In genomic region chr2:30217644-30218361, GRCh38 we compare ENCODE assay signal across 9 cellular contexts. TPM values are rescaled to one million over a fixed set of nuclear protein-coding genes. Genes with fewer than 3 reads are reported as not detected.
A peak's percentile ranks its signal among the peaks of the same experiment; 100 is the strongest.
DNase-seq lines count a peak whose midpoint lies in the region; ATAC-seq, FAIRE-seq and TF ChIP-seq lines count a peak whose summit lies in the region.
"Had no signal": no experiment of that assay in that cellular context is flagged by ENCODE, and none has a peak within 500 bp of the region (broad histone marks: within the 10 kb centered on the region; RNA-seq: fewer than 3 reads in every experiment).

No MANE protein-coding gene starts in this region.

- FAIRE-seq in urothelium cell line (lab: Jason Lieb, UNC) = no peak

- ATAC-seq in GM19463 (IDR thresholded peaks at IDR 0.05; ENCODE audit: unreplicated experiment) (peak; percentile 73), T-helper 17 cell (no peak)

- DNase-seq in NCI-H2107 (lab: John Stamatoyannopoulos, UW) (peak; percentile 74), dermis microvascular lymphatic vessel endothelial cell (ENCODE audit: low read depth in 2 of 2) (peak; percentile 50 to 55), progenitor cell of endocrine pancreas (ENCODE audit: low spot score, unreplicated experiment) (peak; percentile 56), esophagus squamous epithelium (lab: John Stamatoyannopoulos, UW) (no peak), NCI-H1694 treated with DMSO at 0.1 percent for 48 hours (lab: John Stamatoyannopoulos, UW) (no peak), urothelium cell line (ENCODE audit: low spot score) (no peak), T-helper 17 cell (no peak)

- no peaks in the 10 kb centered on the region for H3K9me3 ChIP-seq in esophagus squamous epithelium
- no peaks in the 10 kb centered on the region for H3K9me3 ChIP-seq in T-helper 17 cell (ENCODE audit: control insufficient read depth, low read length, poor library complexity, severe bottlenecking)
- H3K9me3 ChIP-seq: tibial nerve had no signal

- H3K27me3 Mint-ChIP-seq in progenitor cell of endocrine pancreas (peaks cover 37% of the 10 kb centered on the region), T-helper 17 cell (no peaks in the 10 kb centered on the region)

- intact Hi-C loops in esophagus squamous epithelium (cut with DNase I) = no loop called here

- peak overlapping the region; percentile 96 for H3K27ac Mint-ChIP-seq in progenitor cell of endocrine pancreas
- no peak overlapping the region for H3K27ac Mint-ChIP-seq in T-helper 17 cell

- no peaks in the 10 kb centered on the region for H3K27me3 ChIP-seq in esophagus squamous epithelium
- H3K27me3 ChIP-seq: tibial nerve had no signal

- H3K9me3 Mint-ChIP-seq in progenitor cell of endocrine pancreas (ENCODE audit: low read depth) = no peaks in the 10 kb centered on the region

- H3K4me3 ChIP-seq in esophagus squamous epithelium = no peak overlapping the region
- H3K4me3 ChIP-seq: tibial nerve had no signal

- TF ChIP-seq CTCF in progenitor cell of endocrine pancreas (IDR thresholded peaks at IDR 0.05; ENCODE audit: unreplicated experiment) (no peak), esophagus squamous epithelium (IDR thresholded peaks at IDR 0.05) (no peak)

- TF ChIP-seq POLR2A in esophagus squamous epithelium (IDR thresholded peaks at IDR 0.05) = no peak

- H3K4me1 Mint-ChIP-seq in progenitor cell of endocrine pancreas (ENCODE audit: low read depth) (peaks cover 48% of the 10 kb centered on the region), T-helper 17 cell (peaks cover 18% of the 10 kb centered on the region)

- H3K4me1 ChIP-seq in esophagus squamous epithelium = peaks cover 0 to 32% (median 9%) of the 10 kb centered on the region in 3 donors

- H3K36me3 ChIP-seq in esophagus squamous epithelium = no peaks in the 10 kb centered on the region
- H3K36me3 ChIP-seq: tibial nerve had no signal

- H3K36me3 Mint-ChIP-seq in progenitor cell of endocrine pancreas (ENCODE audit: insufficient read depth) (no peaks in the 10 kb centered on the region), T-helper 17 cell (ENCODE audit: low read depth) (peaks cover 2% of the 10 kb centered on the region)

- peak overlapping the region in 1 of 4 donors; percentile 10 for H3K27ac ChIP-seq in esophagus squamous epithelium
- H3K27ac ChIP-seq: tibial nerve had no signal

- H3K4me3 Mint-ChIP-seq in progenitor cell of endocrine pancreas (ENCODE audit: low read depth) (peak overlapping the region; percentile 48), T-helper 17 cell (no peak overlapping the region)

- 20 to 28% methylated on average over 11 of the region's 11 CpGs for WGBS in esophagus squamous epithelium, 2 donors

RNA-seq across cellular contexts. Expression of gene LBH, which starts 13.5 kb away (rescaled TPM):
- total RNA-seq in dermis microvascular lymphatic vessel endothelial cell (52.0 and 117 TPM in 2 replicates), progenitor cell of endocrine pancreas (62.3 and 80.5 TPM in 2 replicates), esophagus squamous epithelium (10 to 100 TPM in 3 of 4 donors, 1 to 10 TPM in 1; 2.4 to 22.7 (median 17.6) TPM), T-helper 17 cell (100 to 1,000 TPM; 118 to 127 TPM)

Comparison
In these comparisons a context has a peak if more than half of its experiments do, and no peak if none do; other contexts are left out.
1. DNase-seq: peak in NCI-H2107 (single experiment), dermis microvascular lymphatic vessel endothelial cell (2 of 2) and progenitor cell of endocrine pancreas (single experiment); none in esophagus squamous epithelium (single experiment), NCI-H1694 treated with DMSO at 0.1 percent for 48 hours (single experiment), urothelium cell line (single experiment) and T-helper 17 cell (0 of 3).